In genomic region chr1:156478250-156478627, GRCh38 we compare ENCODE assay signal across 17 cellular contexts. TPM values are rescaled to one million over a fixed set of nuclear protein-coding genes. Genes with fewer than 3 reads are reported as not detected.
DNase-seq lines count a peak whose midpoint lies in the region; ATAC-seq and TF ChIP-seq lines count a peak whose summit lies in the region.
"Had no signal": no experiment of that assay in that cellular context is flagged by ENCODE, and none has a peak within 500 bp of the region (broad histone marks: within the 10 kb centered on the region; RNA-seq: fewer than 3 reads in every experiment).

No MANE protein-coding gene starts in this region.

- WGBS in thyroid gland, 2 donors = 93 to 94% methylated on average over 8 of the region's 8 CpGs

- H3K27ac Mint-ChIP-seq in activated T-cell treated with anti-CD3 and anti-CD28 coated beads, Interleukin-2, amount 50 U/mL, for 24 hours = peak overlapping the region; percentile 73
- H3K27ac Mint-ChIP-seq: neural progenitor cell had no signal

- H3K27me3 Mint-ChIP-seq in activated T-cell treated with anti-CD3 and anti-CD28 coated beads, Interleukin-2, amount 50 U/mL, for 24 hours = no peaks in the 10 kb centered on the region
- H3K27me3 Mint-ChIP-seq: stimulated activated naive CD8-positive, alpha-beta T cell treated with anti-CD3 and anti-CD28 coated beads, Interleukin-15, amount 100 ng/mL, for 72 hours had no signal

- H3K4me3 ChIP-seq in colonic mucosa (no peak overlapping the region), muscle layer of duodenum (ENCODE audit: low read depth in 1 of 2, low read length in 2 of 2) (no peak overlapping the region), thyroid gland (replicated peaks in 1 of 3) (no peak overlapping the region)
- H3K4me3 ChIP-seq: A549, lung, neural progenitor cell, Peyer's patch, skin epidermis had no signal

- H3K36me3 ChIP-seq in colonic mucosa (peaks cover 27% of the 10 kb centered on the region), muscle layer of duodenum (ENCODE audit: control insufficient read depth in 1 of 2, insufficient read depth in 2 of 2, low read length in 2 of 2) (peaks cover 91 to 94% of the 10 kb centered on the region in 2 donors), thyroid gland (peaks cover 81 to 86% of the 10 kb centered on the region in 2 donors)
- H3K36me3 ChIP-seq: neural progenitor cell had no signal

- TF ChIP-seq POLR2A in thyroid gland (IDR thresholded peaks at IDR 0.05) = no peak

- no peak for ATAC-seq in GM21360 (IDR thresholded peaks at IDR 0.05; ENCODE audit: unreplicated experiment)
- ATAC-seq: A549; stimulated activated naive CD8-positive, alpha-beta T cell treated with anti-CD3 and anti-CD28 coated beads, Interleukin-15, amount 100 ng/mL, for 72 hours had no signal

- no peak overlapping the region for H3K4me3 Mint-ChIP-seq in activated T-cell treated with anti-CD3 and anti-CD28 coated beads, Interleukin-2, amount 50 U/mL, for 24 hours
- H3K4me3 Mint-ChIP-seq: neural progenitor cell; stimulated activated naive CD8-positive, alpha-beta T cell treated with anti-CD3 and anti-CD28 coated beads, Interleukin-15, amount 100 ng/mL, for 72 hours had no signal

- intact Hi-C loops in colonic mucosa (cut with DNase I) = no loop called here
- intact Hi-C loops in thyroid gland (cut with DNase I) = no loop called here

- H3K9me3 ChIP-seq in colonic mucosa (no peaks in the 10 kb centered on the region), muscle layer of duodenum (ENCODE audit: control insufficient read depth in 1 of 2, low read length in 2 of 2) (no peaks in the 10 kb centered on the region), thyroid gland (no peaks in the 10 kb centered on the region)
- H3K9me3 ChIP-seq: A549, Peyer's patch had no signal

- H3K36me3 Mint-ChIP-seq in activated T-cell treated with anti-CD3 and anti-CD28 coated beads, Interleukin-2, amount 50 U/mL, for 24 hours (ENCODE audit: low read depth) = peaks cover 100% of the 10 kb centered on the region

- H3K9me3 Mint-ChIP-seq in activated T-cell treated with anti-CD3 and anti-CD28 coated beads, Interleukin-2, amount 50 U/mL, for 24 hours = no peaks in the 10 kb centered on the region
- H3K9me3 Mint-ChIP-seq: neural progenitor cell; stimulated activated naive CD8-positive, alpha-beta T cell treated with anti-CD3 and anti-CD28 coated beads, Interleukin-15, amount 100 ng/mL, for 72 hours had no signal

- peaks cover 60% of the 10 kb centered on the region for H3K4me1 Mint-ChIP-seq in activated T-cell treated with anti-CD3 and anti-CD28 coated beads, Interleukin-2, amount 50 U/mL, for 24 hours (ENCODE audit: low read depth)
- H3K4me1 Mint-ChIP-seq: neural progenitor cell had no signal

- H3K4me1 ChIP-seq in colonic mucosa = no peaks in the 10 kb centered on the region
- H3K4me1 ChIP-seq in muscle layer of duodenum (ENCODE audit: control insufficient read depth in 1 of 2, insufficient read depth in 2 of 2, low read length in 2 of 2) = peaks cover 27 to 69% of the 10 kb centered on the region in 2 donors
- peaks cover 9 to 22% of the 10 kb centered on the region in 2 donors for H3K4me1 ChIP-seq in thyroid gland
- H3K4me1 ChIP-seq: neural progenitor cell had no signal

- H3K27me3 ChIP-seq in colonic mucosa (no peaks in the 10 kb centered on the region), muscle layer of duodenum (ENCODE audit: low read depth, low read length) (no peaks in the 10 kb centered on the region), thyroid gland (no peaks in the 10 kb centered on the region)
- H3K27me3 ChIP-seq: neural progenitor cell, Peyer's patch had no signal

- no peak overlapping the region for H3K9ac ChIP-seq in colonic mucosa (ENCODE audit: low read depth in 2 of 2, low read length in 2 of 2)
- H3K9ac ChIP-seq: neural progenitor cell had no signal

- H3K27ac ChIP-seq in colonic mucosa = peak overlapping the region; percentile 2
- peak overlapping the region; percentile 79 for H3K27ac ChIP-seq in muscle layer of duodenum (ENCODE audit: low read length)
- H3K27ac ChIP-seq in thyroid gland = peak overlapping the region in 2 of 3 donors; percentile 13 to 64
- H3K27ac ChIP-seq: neural progenitor cell, WERI-Rb-1 had no signal

- DNase-seq in activated T-cell treated with anti-CD3 and anti-CD28 coated beads, Interleukin-2, amount 50 U/mL, for 24 hours = no peak
- DNase-seq in activated T-cell treated with anti-CD3 and anti-CD28 coated beads for 4 hours = no peak
- no peak for DNase-seq in colonic mucosa
- DNase-seq in thyroid gland = no peak
- no peak for DNase-seq in NCI-H446 (lab: John Stamatoyannopoulos, UW)
- DNase-seq in cerebellar cortex (ENCODE audit: low spot score) = no peak
- DNase-seq: HCEC 1CT; NCI-H2081 treated with DMSO at 0.1 percent for 48 hours; Peyer's patch; stimulated activated naive CD8-positive, alpha-beta T cell treated with anti-CD3 and anti-CD28 coated beads, Interleukin-15, amount 100 ng/mL, for 72 hours; WERI-Rb-1 had no signal

- TF ChIP-seq CTCF in colonic mucosa (IDR thresholded peaks at IDR 0.05) = no peak
- no peak for TF ChIP-seq CTCF in thyroid gland (IDR thresholded peaks at IDR 0.05)

RNA-seq across cellular contexts. Expression of gene MEF2D, which starts 22.3 kb away (rescaled TPM):
- total RNA-seq in colonic mucosa (10 to 100 TPM; 32.3 to 49.9 TPM), thyroid gland (10 to 100 TPM; 26.4 to 80.6 (median 32.0) TPM)

Comparison
In these comparisons a context has a peak if more than half of its experiments do, and no peak if none do; other contexts are left out.
1. H3K27ac ChIP-seq: peak in every context shown above with its lines; median percentile 79 in muscle layer of duodenum; 38 in thyroid gland; 2 in colonic mucosa.